Comparison of ENCODE assay signal across 7 cellular contexts in genomic region chr1:114369266-114369919, GRCh38.
DNase-seq lines count a peak whose midpoint lies in the region; ATAC-seq, FAIRE-seq and TF ChIP-seq lines count a peak whose summit lies in the region.
"Not testable (repeated sequence)": the region's sequence is repeated elsewhere in the genome, so short reads cannot be mapped to it uniquely, and the experiment has no call there.

No MANE protein-coding gene starts in this region.

- not testable (repeated sequence) for H3K27ac Mint-ChIP-seq in GM23338
- peak overlapping the region; percentile 25; the same call in 1 of the 2 replicates for H3K27ac Mint-ChIP-seq in WTC11

- POLR2A ChIA-PET in WTC11 (lab: Charles Lee) = not testable (repeated sequence)
- POLR2A ChIA-PET in K562 (lab: Yijun Ruan, JAX) = interaction anchor here (1.0 to 3.6 kb wide), 3 partner anchors 10 to 16 kb away, joined by 3 to 14 read pairs (median 4); no protein-coding TSS in a partner anchor

- not testable (repeated sequence) for H3K4me3 ChIP-seq in GM23338; K562; esophagus muscularis mucosa; mesendoderm (ENCODE audit: low read length); psoas muscle; transverse colon

- H2BK15ac ChIP-seq in mesendoderm (replicated peaks; ENCODE audit: low read depth) = not testable (repeated sequence)

- not testable (repeated sequence) for H3K56ac ChIP-seq in mesendoderm (ENCODE audit: low read length)

- not testable (repeated sequence) for H3K27me3 Mint-ChIP-seq in GM23338 (ENCODE audit: insufficient read depth, low read depth, poor library complexity); WTC11 (ENCODE audit: low read depth)

- H3K4me3 Mint-ChIP-seq in GM23338, WTC11: not testable (repeated sequence)

- not testable (repeated sequence) for ATAC-seq in GM23338, WTC11, psoas muscle
- ATAC-seq in K562 = peak; percentile 71

- not testable (repeated sequence) for H3K27ac ChIP-seq in GM23338 (ENCODE audit: low read depth)
- peak overlapping the region; percentile 31; the same call in 1 of the 3 replicates for H3K27ac ChIP-seq in K562 (ENCODE audit: extremely low read depth, low read depth, low read length)
- H3K27ac ChIP-seq in esophagus muscularis mucosa (replicated peaks in 1 of 4) = peak overlapping the region; percentile 54 to 82 (median 72)
- peak overlapping the region; percentile 51 for H3K27ac ChIP-seq in mesendoderm (ENCODE audit: low read depth, low read length)
- peak overlapping the region; percentile 9 for H3K27ac ChIP-seq in psoas muscle
- H3K27ac ChIP-seq in transverse colon = peak overlapping the region in 3 of 4 donors; percentile 23 to 72 (median 45)

- H3K36me3 ChIP-seq in GM23338 (ENCODE audit: insufficient read depth) = peaks cover 11% of the 10 kb centered on the region; the same call in 1 of the 2 replicates
- not testable (repeated sequence) for H3K36me3 ChIP-seq in K562 (ENCODE audit: control insufficient read depth, insufficient read depth, low read length); esophagus muscularis mucosa; mesendoderm (ENCODE audit: control insufficient read depth, insufficient read depth, low read length); psoas muscle (ENCODE audit: insufficient read depth in 1 of 2, low read depth in 1 of 2); transverse colon

- peak overlapping the region; percentile 39 for H3K18ac ChIP-seq in mesendoderm (ENCODE audit: low read length)

- H3K4me1 ChIP-seq in GM23338 (ENCODE audit: insufficient read depth) (0 out of 2 replicates have a peak, but pooled peaks cover 13% of the 10 kb centered on the region), esophagus muscularis mucosa (peaks cover 0 to 52% (median 41%) of the 10 kb centered on the region in 4 donors)
- not testable (repeated sequence) for H3K4me1 ChIP-seq in K562 (replicated peaks in 1 of 2; ENCODE audit: control insufficient read depth in 2 of 2, insufficient read depth in 2 of 2, low read length in 2 of 2); mesendoderm (ENCODE audit: control insufficient read depth, low read depth, low read length); psoas muscle; transverse colon

- FAIRE-seq in K562 (lab: Jason Lieb, UNC) = not testable (repeated sequence)

- H2AK5ac ChIP-seq in mesendoderm (ENCODE audit: low read length) = not testable (repeated sequence)

- intact Hi-C loops in K562 (cut with micrococcal nuclease); esophagus muscularis mucosa (cut with DNase I); psoas muscle (cut with DNase I); transverse colon (cut with DNase I; ENCODE audit: low total_unique reads): not testable (repeated sequence)

- not testable (repeated sequence) for H3K4me2 ChIP-seq in GM23338; K562 (ENCODE audit: insufficient read depth, low read length); mesendoderm (ENCODE audit: low read length)

- TF ChIP-seq POLR2A in K562 (conservative IDR thresholded peaks at IDR 0.05); esophagus muscularis mucosa (IDR thresholded peaks at IDR 0.05; ENCODE audit: low read depth); transverse colon (IDR thresholded peaks at IDR 0.05): not testable (repeated sequence)

- TF ChIP-seq CTCF in GM23338 (conservative IDR thresholded peaks at IDR 0.05; ENCODE audit: low read depth in 2 of 2) = 0 out of 4 replicates have a peak, but pooled peaks of 1 of the 2 experiments have one; percentile 14
- TF ChIP-seq CTCF in WTC11 (IDR thresholded peaks at IDR 0.05); K562 (IDR thresholded peaks at IDR 0.05 in 2 of 3, conservative IDR thresholded peaks at IDR 0.05 in 1 of 3; ENCODE audit: insufficient read depth in 2 of 3, low read depth in 1 of 3, low read length in 3 of 3); esophagus muscularis mucosa (IDR thresholded peaks at IDR 0.05); psoas muscle (IDR thresholded peaks at IDR 0.05); transverse colon (IDR thresholded peaks at IDR 0.05): not testable (repeated sequence)

- not testable (repeated sequence) for H3K9ac ChIP-seq in K562 (ENCODE audit: insufficient read depth in 1 of 2, low read depth in 2 of 2, low read length in 2 of 2); mesendoderm (ENCODE audit: low read length)

- not testable (repeated sequence) for H4K5ac ChIP-seq in mesendoderm (ENCODE audit: low read length)

- H3K4ac ChIP-seq in mesendoderm (ENCODE audit: low read depth, low read length) = peak overlapping the region; percentile 78

- in situ Hi-C loops in K562 (cut with MboI); transverse colon (cut with MboI; ENCODE audit: low pct_ligation_motif_present in 1 of 4, low pct_unique_long_range_greater_than_20kb in 1 of 4, low sequenced_read_pairs in 3 of 4): not testable (repeated sequence)

- peak overlapping the region; percentile 7 for H2AFZ ChIP-seq in GM23338
- H2AFZ ChIP-seq in K562 (ENCODE audit: low read depth, low read length) = peak overlapping the region; percentile 77

- H3F3A ChIP-seq in GM23338 (replicated peaks; ENCODE audit: low read depth) = not testable (repeated sequence)

- H3K79me2 ChIP-seq in GM23338 (replicated peaks; ENCODE audit: insufficient read depth); K562 (ENCODE audit: control insufficient read depth, insufficient read depth, low read length); mesendoderm (ENCODE audit: control insufficient read depth, insufficient read depth, low read length): not testable (repeated sequence)

- H3K4me1 Mint-ChIP-seq in GM23338 = peaks cover 19% of the 10 kb centered on the region
- H3K4me1 Mint-ChIP-seq in WTC11 = peaks cover 26% of the 10 kb centered on the region

- not testable (repeated sequence) for H3K9me3 ChIP-seq in K562 (replicated peaks; ENCODE audit: control insufficient read depth, insufficient read depth, low read depth, low read length); esophagus muscularis mucosa; psoas muscle; transverse colon

- TF ChIP-seq EP300 in K562 (IDR thresholded peaks at IDR 0.05; ENCODE audit: low read length) = peak; percentile 28; the same call in 1 of the 2 replicates
- not testable (repeated sequence) for TF ChIP-seq EP300 in esophagus muscularis mucosa (IDR thresholded peaks at IDR 0.05); transverse colon (IDR thresholded peaks at IDR 0.05; ENCODE audit: low read depth)

- not testable (repeated sequence) for H3K79me1 ChIP-seq in mesendoderm (ENCODE audit: low read length)

- not testable (repeated sequence) for H2BK120ac ChIP-seq in mesendoderm (ENCODE audit: low read depth, low read length)

- H3K9me2 ChIP-seq in GM23338 (ENCODE audit: insufficient read depth) = not testable (repeated sequence)

- H4K20me1 ChIP-seq in GM23338 (replicated peaks; ENCODE audit: insufficient read depth); K562 (replicated peaks; ENCODE audit: control insufficient read depth, insufficient read depth, low read length): not testable (repeated sequence)

- H3K9me3 Mint-ChIP-seq in GM23338 (peaks cover 23% of the 10 kb centered on the region), WTC11 (peaks cover 33% of the 10 kb centered on the region)

- CTCF ChIA-PET in WTC11 (lab: Charles Lee); K562 (lab: Yijun Ruan, JAX; ENCODE audit: low intra/inter-chr PET ratio): not testable (repeated sequence)

- DNase-seq in GM23338 (ENCODE audit: low spot score); WTC11 (ENCODE audit: low spot score); K562 (ENCODE audit: extremely low read depth in 1 of 4, low spot score in 3 of 4); esophagus muscularis mucosa (ENCODE audit: extremely low spot score); mesendoderm; psoas muscle; transverse colon: not testable (repeated sequence)

- peak in 1 of 2 experiments; percentile 30; a peak in 2 of 4 replicates for TF ChIP-seq RAD21 in K562 (CRISPR knock-in tag; conservative IDR thresholded peaks at IDR 0.05 in 1 of 2, IDR thresholded peaks at IDR 0.05 in 1 of 2)

- not testable (repeated sequence) for H3K27me3 ChIP-seq in GM23338 (ENCODE audit: insufficient read depth); K562 (ENCODE audit: control insufficient read depth in 2 of 2, insufficient read depth in 2 of 2, low read length in 2 of 2); esophagus muscularis mucosa; mesendoderm (ENCODE audit: insufficient read depth, low read length, poor library complexity); psoas muscle (ENCODE audit: insufficient read depth in 3 of 3, low read length in 2 of 3); transverse colon

- WGBS in K562 (ENCODE audit: insufficient coverage, low coverage, missing lambda C conversion rate) = 5% methylated on average over 5 of the region's 5 CpGs
- WGBS in esophagus muscularis mucosa = 73% methylated on average over 5 of the region's 5 CpGs
- WGBS in mesendoderm (ENCODE audit: extremely low coverage, insufficient coverage, low lambda C conversion rate) = no CpG with 5 or more reads among the region's 5 CpGs
- WGBS in psoas muscle, 3 donors = 74 to 79% (median 78%) methylated on average over 5 of the region's 5 CpGs
- WGBS in transverse colon (ENCODE audit: low coverage in 1 of 2), 2 donors = 65 to 67% methylated on average over 5 of the region's 5 CpGs

- H3K23ac ChIP-seq in mesendoderm (ENCODE audit: low read length) = not testable (repeated sequence)

- BruUV-seq in K562 (replicated peaks; lab: Mats Ljungman, UMichigan) = not testable (repeated sequence)

- H2BK5ac ChIP-seq in mesendoderm (ENCODE audit: low read length) = not testable (repeated sequence)

- H4K8ac ChIP-seq in mesendoderm (ENCODE audit: low read depth, low read length) = not testable (repeated sequence)

- H3K9me1 ChIP-seq in K562 (ENCODE audit: control insufficient read depth, insufficient read depth, low read length) = not testable (repeated sequence)

- H3K36me3 Mint-ChIP-seq in GM23338 (ENCODE audit: low read depth) (peaks cover 12% of the 10 kb centered on the region; the same call in 2 of the 3 replicates), WTC11 (peaks cover 19% of the 10 kb centered on the region)
